In genomic region chr7:75364079-75364478, GRCh38 we compare ENCODE assay signal across 1 cellular context. TPM values are rescaled to one million over a fixed set of nuclear protein-coding genes. Genes with fewer than 3 reads are reported as not detected.
"Had no signal": no experiment of that assay in that cellular context is flagged by ENCODE, and none has a peak within 500 bp of the region (broad histone marks: within the 10 kb centered on the region; RNA-seq: fewer than 3 reads in every experiment).

No MANE protein-coding gene starts in this region.

RNA-seq across cellular contexts. Expression of gene TRIM73, which starts 31.4 kb away (rescaled TPM):
- total RNA-seq: HT1080 had no signal
